ENCODE assay signal across 13 cellular contexts in the genomic region with DNA sequence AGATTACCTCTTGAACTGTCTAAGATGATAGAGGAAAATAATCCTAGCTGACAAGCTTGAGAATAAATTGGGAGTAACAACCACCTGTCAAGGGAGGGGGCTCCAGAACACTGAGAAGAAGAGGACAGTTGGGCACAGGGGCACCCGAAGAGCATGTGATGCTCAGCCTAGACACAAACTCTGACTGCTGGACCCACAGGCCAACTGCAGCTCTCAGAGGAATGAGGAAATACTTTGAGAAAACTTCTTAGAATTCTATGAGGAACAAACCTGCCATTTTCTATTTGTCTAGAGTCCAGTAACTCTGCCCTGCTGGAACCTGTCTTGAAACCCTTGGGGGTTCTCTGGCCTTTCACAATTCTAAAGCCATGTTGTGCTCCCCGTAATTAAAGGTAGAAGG.
DNase-seq lines count a peak whose midpoint lies in the region; ATAC-seq and TF ChIP-seq lines count a peak whose summit lies in the region.
"Had no signal": no experiment of that assay in that cellular context is flagged by ENCODE, and none has a peak within 500 bp of the region (broad histone marks: within the 10 kb centered on the region; RNA-seq: fewer than 3 reads in every experiment).

No MANE protein-coding gene starts in this region.

- DNase-seq in EH (ENCODE audit: low read depth), result peak; percentile 56
- peak; percentile 19 for DNase-seq in M059J (ENCODE audit: low read depth)
- DNase-seq in choroid plexus epithelial cell (ENCODE audit: low read depth), result peak; percentile 17
- DNase-seq in osteoblast (ENCODE audit: insufficient read length, low spot score, missing footprints), result no peak
- no peak for DNase-seq in NCI-H2107 treated with DMSO at 0.1 percent for 48 hours (lab: John Stamatoyannopoulos, UW; ENCODE audit: unreplicated experiment)
- no peak for DNase-seq in UCSD-AML1 (lab: John Stamatoyannopoulos, UW; ENCODE audit: unreplicated experiment)
- DNase-seq in NCI-H510A treated with DMSO at 0.1 percent for 48 hours (lab: John Stamatoyannopoulos, UW), result no peak
- DNase-seq: DMS153, NCI-H1092, NCI-H446 treated with DMSO at 0.1 percent for 48 hours had no signal

- H3K36me3 ChIP-seq in osteoblast (ENCODE audit: insufficient read depth, low read length), result no peaks in the 10 kb centered on the region
- H3K36me3 ChIP-seq: BLaER1 treated with 17β-estradiol and CSF1 and Interleukin-3, amounts not matched to agents 10 nM and 100 nM had no signal

- peak overlapping the region; percentile 0 for H2AFZ ChIP-seq in osteoblast (ENCODE audit: low read length)

- no peaks in the 10 kb centered on the region for H4K20me1 ChIP-seq in osteoblast (ENCODE audit: insufficient read depth, low read length)
- H4K20me1 ChIP-seq: BLaER1 treated with 17β-estradiol and CSF1 and Interleukin-3, amounts not matched to agents 10 nM and 100 nM had no signal

- H3K27me3 ChIP-seq in osteoblast (ENCODE audit: insufficient read depth, low read length), result no peaks in the 10 kb centered on the region
- H3K27me3 ChIP-seq: BLaER1 treated with 17β-estradiol and CSF1 and Interleukin-3, amounts not matched to agents 10 nM and 100 nM had no signal

- H3K4me3 ChIP-seq in choroid plexus epithelial cell (ENCODE audit: low read depth, low read length) (no peak overlapping the region), osteoblast (ENCODE audit: insufficient read depth, low read length) (no peak overlapping the region)

- peak overlapping the region; percentile 65 for H3K4me2 ChIP-seq in osteoblast (ENCODE audit: insufficient read depth, low read length)

- H3K4me1 ChIP-seq in osteoblast (ENCODE audit: insufficient read depth, low read length), result peaks cover 26% of the 10 kb centered on the region

- no peaks in the 10 kb centered on the region for H3K79me2 ChIP-seq in osteoblast (ENCODE audit: insufficient read depth, low read length)

- no peak for TF ChIP-seq CTCF in choroid plexus epithelial cell (conservative IDR thresholded peaks at IDR 0.05; ENCODE audit: low read depth, low read length)
- TF ChIP-seq CTCF in osteoblast (IDR thresholded peaks at IDR 0.05; ENCODE audit: extremely low read depth, low read depth, low read length), result no peak

- ATAC-seq in GM21528 (IDR thresholded peaks at IDR 0.05; ENCODE audit: low FRiP score, unreplicated experiment), result no peak
- ATAC-seq: HCT116 had no signal

- peaks cover 3% of the 10 kb centered on the region for H3K9me3 ChIP-seq in osteoblast (ENCODE audit: low read depth, low read length)
- H3K9me3 ChIP-seq: BLaER1 treated with 17β-estradiol and CSF1 and Interleukin-3, amounts not matched to agents 10 nM and 100 nM had no signal

- H3K27ac ChIP-seq in osteoblast (ENCODE audit: low read depth, low read length), result peak overlapping the region; percentile 95

Comparison
In these comparisons a context has a peak if more than half of its experiments do, and no peak if none do; other contexts are left out.
1. DNase-seq: peak in EH (single experiment), M059J (single experiment) and choroid plexus epithelial cell (single experiment); none in osteoblast (single experiment), NCI-H2107 treated with DMSO at 0.1 percent for 48 hours (single experiment), UCSD-AML1 (single experiment) and NCI-H510A treated with DMSO at 0.1 percent for 48 hours (single experiment).